11 cellular contexts compared by ENCODE assay signal in the genomic region with DNA sequence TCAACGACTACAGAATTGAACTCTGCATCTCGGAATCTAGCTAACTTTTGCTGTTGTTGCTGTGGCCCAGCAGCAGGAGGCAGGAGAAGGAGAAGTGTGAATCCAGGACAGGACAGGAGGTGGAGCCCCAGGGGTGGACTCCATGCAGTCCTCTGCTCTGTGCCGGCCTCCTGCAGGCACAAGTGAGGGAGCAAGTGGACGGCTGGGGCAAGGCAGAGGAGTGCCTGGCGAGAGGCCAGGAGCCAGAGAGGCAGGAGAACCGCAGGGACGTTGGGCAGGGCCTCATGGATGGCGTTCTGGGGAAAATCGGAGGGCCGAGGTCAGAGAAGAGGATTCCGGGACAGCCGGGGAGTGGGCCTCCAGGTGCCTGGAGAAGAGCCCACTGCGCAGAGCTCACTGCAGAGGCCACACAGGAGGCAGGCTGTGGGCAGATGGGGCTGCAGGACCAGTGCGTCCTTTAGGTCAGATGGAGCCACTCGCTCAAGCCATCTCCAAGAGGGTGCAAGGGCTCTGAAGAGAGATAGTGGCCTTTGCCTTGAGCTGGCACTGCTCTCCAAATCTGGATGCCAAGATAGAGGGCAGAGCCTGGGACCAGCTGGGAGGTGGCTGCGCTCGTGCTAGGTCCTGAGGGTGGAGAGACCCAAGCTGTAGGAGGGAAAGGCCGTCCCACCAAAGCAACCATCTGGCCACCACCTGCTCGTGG.
A peak's percentile ranks its signal among the peaks of the same experiment; 100 is the strongest.
DNase-seq lines count a peak whose midpoint lies in the region; ATAC-seq and TF ChIP-seq lines count a peak whose summit lies in the region.
"Had no signal": no experiment of that assay in that cellular context is flagged by ENCODE, and none has a peak within 500 bp of the region (broad histone marks: within the 10 kb centered on the region; RNA-seq: fewer than 3 reads in every experiment).

No MANE protein-coding gene starts in this region.

- peak; percentile 28; the same call in 1 of the 2 replicates for TF ChIP-seq CTCF in HFFc6 (IDR thresholded peaks at IDR 0.05)
- TF ChIP-seq CTCF in thoracic aorta (IDR thresholded peaks at IDR 0.05) = no peak

- no peaks in the 10 kb centered on the region for H3K36me3 ChIP-seq in thoracic aorta

- H3K36me3 Mint-ChIP-seq in HFFc6 (ENCODE audit: low read depth) = peaks cover 11% of the 10 kb centered on the region; the same call in 1 of the 2 replicates

- H3K27me3 ChIP-seq in thoracic aorta (replicated peaks; ENCODE audit: insufficient read depth) = no peaks in the 10 kb centered on the region

- H3K9me3 ChIP-seq in thoracic aorta = no peaks in the 10 kb centered on the region

- peaks cover 21% of the 10 kb centered on the region for H3K4me1 Mint-ChIP-seq in HFFc6 (ENCODE audit: low read depth)
- H3K4me1 Mint-ChIP-seq: T-helper 17 cell had no signal

- DNase-seq in HFFc6 (no peak), caudate nucleus (lab: John Stamatoyannopoulos, UW) (peak in 4 of 61 donors; percentile 25 to 50 (median 30)), iPS-NIHi7 (ENCODE audit: extremely low spot score) (peak; percentile 63), thoracic aorta (ENCODE audit: low spot score) (no peak), EL (no peak), NCI-H526 treated with DMSO at 0.1 percent for 48 hours (lab: John Stamatoyannopoulos, UW) (no peak)
- DNase-seq: activated T-cell treated with anti-CD3 and anti-CD28 coated beads for 4 hours, dermis blood vessel endothelial cell, GF-D8, T-helper 17 cell had no signal

- H3K4me1 ChIP-seq in thoracic aorta (ENCODE audit: control insufficient read depth in 1 of 2, low read depth in 2 of 2) = peaks cover 45 to 100% of the 10 kb centered on the region in 2 donors

- ATAC-seq in thoracic aorta (ENCODE audit: insufficient number of reproducible peaks, low FRiP score, low read depth) (no peak), HG03439 (IDR thresholded peaks at IDR 0.05; ENCODE audit: unreplicated experiment) (no peak)
- ATAC-seq: T-helper 17 cell had no signal

- peaks cover 2% of the 10 kb centered on the region for H3K27me3 Mint-ChIP-seq in HFFc6 (ENCODE audit: insufficient read depth)
- H3K27me3 Mint-ChIP-seq: T-helper 17 cell had no signal

- H3K9me3 Mint-ChIP-seq in HFFc6 = no peaks in the 10 kb centered on the region

- no peak overlapping the region for H3K4me3 ChIP-seq in thoracic aorta

- H3K27ac ChIP-seq in caudate nucleus (ENCODE audit: low read depth, low read length) (peak overlapping the region; percentile 86), thoracic aorta (peak overlapping the region; percentile 74 to 77)

- no peak overlapping the region for H3K4me3 Mint-ChIP-seq in HFFc6
- H3K4me3 Mint-ChIP-seq: T-helper 17 cell had no signal

- H3K27ac Mint-ChIP-seq in HFFc6 = no peak overlapping the region
- H3K27ac Mint-ChIP-seq: T-helper 17 cell had no signal
